Comparison of ENCODE assay signal across 17 cellular contexts in genomic region chr16:9919460-9919859, GRCh38.
DNase-seq lines count a peak whose midpoint lies in the region; ATAC-seq and TF ChIP-seq lines count a peak whose summit lies in the region.
"Had no signal": no experiment of that assay in that cellular context is flagged by ENCODE, and none has a peak within 500 bp of the region (broad histone marks: within the 10 kb centered on the region; RNA-seq: fewer than 3 reads in every experiment).

No MANE protein-coding gene starts in this region.

- TF ChIP-seq CTCF in GM12864 (IDR thresholded peaks at IDR 0.05; ENCODE audit: low read depth, low read length, missing control alignments) = peak; percentile 40
- peak; percentile 16; the same call in 1 of the 2 replicates for TF ChIP-seq CTCF in GM12874 (IDR thresholded peaks at IDR 0.05; ENCODE audit: insufficient read depth, low read depth, low read length)
- TF ChIP-seq CTCF in RWPE2 (IDR thresholded peaks at IDR 0.05; ENCODE audit: poor library complexity, severe bottlenecking) = no peak
- TF ChIP-seq CTCF in adrenal gland (IDR thresholded peaks at IDR 0.05) = no peak

- peaks cover 20% of the 10 kb centered on the region for H3K27me3 ChIP-seq in RWPE2 (ENCODE audit: insufficient read depth, poor library complexity, severe bottlenecking)
- H3K27me3 ChIP-seq in adrenal gland = no peaks in the 10 kb centered on the region
- H3K27me3 ChIP-seq: BLaER1 had no signal

- H3K4me1 Mint-ChIP-seq in activated CD8-positive, alpha-beta T cell treated with anti-CD3 and anti-CD28 coated beads, Interleukin-2, amount 10 ng/mL, durations not matched to agents 7 days and 5 days (ENCODE audit: low read depth) = no peaks in the 10 kb centered on the region
- H3K4me1 Mint-ChIP-seq: CD4-positive, CD25-positive, alpha-beta regulatory T cell had no signal

- TF ChIP-seq POLR2A in adrenal gland (IDR thresholded peaks at IDR 0.05) = no peak

- no peaks in the 10 kb centered on the region for H3K36me3 Mint-ChIP-seq in activated CD8-positive, alpha-beta T cell treated with anti-CD3 and anti-CD28 coated beads, Interleukin-2, amount 10 ng/mL, durations not matched to agents 7 days and 5 days (ENCODE audit: low read depth)
- H3K36me3 Mint-ChIP-seq: CD4-positive, CD25-positive, alpha-beta regulatory T cell; CD8-positive, alpha-beta T cell had no signal

- CTCF ChIA-PET in activated CD8-positive, alpha-beta T cell treated with anti-CD3 and anti-CD28 coated beads, Interleukin-2, amount 10 ng/mL, durations not matched to agents 7 days and 5 days (lab: Charles Lee) = no interaction called here

- H3K9me3 ChIP-seq in RWPE2 (ENCODE audit: severe bottlenecking) (no peaks in the 10 kb centered on the region), adrenal gland (replicated peaks in 1 of 3) (no peaks in the 10 kb centered on the region)
- H3K9me3 ChIP-seq: BLaER1, Caco-2 had no signal

- peak; percentile 25; the same call in 1 of the 3 replicates for ATAC-seq in RWPE2 (ENCODE audit: low read depth)
- ATAC-seq in activated CD8-positive, alpha-beta T cell treated with anti-CD3 and anti-CD28 coated beads, Interleukin-2, amount 10 ng/mL, durations not matched to agents 7 days and 5 days = no peak
- ATAC-seq: CD8-positive, alpha-beta T cell had no signal

- H3K4me1 ChIP-seq in RWPE2 (ENCODE audit: insufficient read depth, poor library complexity, severe bottlenecking) (no peaks in the 10 kb centered on the region), adrenal gland (replicated peaks in 1 of 2) (no peaks in the 10 kb centered on the region)
- H3K4me1 ChIP-seq: BLaER1, Caco-2 had no signal

- DNase-seq in GM12864 (ENCODE audit: low read depth) (no peak), RWPE2 (ENCODE audit: low spot score) (no peak), adrenal gland (no peak), NCI-H774 (lab: John Stamatoyannopoulos, UW) (no peak)
- no peak for DNase-seq in activated CD8-positive, alpha-beta T cell treated with anti-CD3 and anti-CD28 coated beads, Interleukin-2, amount 10 ng/mL, durations not matched to agents 7 days and 5 days
- DNase-seq: Caco-2; CD4-positive, CD25-positive, alpha-beta regulatory T cell; CD8-positive, alpha-beta T cell; DMS79; EL; GDM1; GM23248; H7; HCEC 1CT had no signal

- no peak overlapping the region for H3K4me3 Mint-ChIP-seq in activated CD8-positive, alpha-beta T cell treated with anti-CD3 and anti-CD28 coated beads, Interleukin-2, amount 10 ng/mL, durations not matched to agents 7 days and 5 days
- H3K4me3 Mint-ChIP-seq: CD4-positive, CD25-positive, alpha-beta regulatory T cell; CD8-positive, alpha-beta T cell had no signal

- H3K27ac Mint-ChIP-seq in activated CD8-positive, alpha-beta T cell treated with anti-CD3 and anti-CD28 coated beads, Interleukin-2, amount 10 ng/mL, durations not matched to agents 7 days and 5 days = no peak overlapping the region
- H3K27ac Mint-ChIP-seq: CD4-positive, CD25-positive, alpha-beta regulatory T cell; CD8-positive, alpha-beta T cell had no signal

- H3K27ac ChIP-seq in RWPE2 (ENCODE audit: poor library complexity, severe bottlenecking) (no peak overlapping the region), adrenal gland (no peak overlapping the region)
- H3K27ac ChIP-seq: BLaER1, C4-2B, GM23248 had no signal

- H3K36me3 ChIP-seq in RWPE2 (ENCODE audit: low read depth) (no peaks in the 10 kb centered on the region), adrenal gland (replicated peaks in 1 of 2) (no peaks in the 10 kb centered on the region)
- H3K36me3 ChIP-seq: BLaER1 had no signal

- no peaks in the 10 kb centered on the region for H3K9me3 Mint-ChIP-seq in activated CD8-positive, alpha-beta T cell treated with anti-CD3 and anti-CD28 coated beads, Interleukin-2, amount 10 ng/mL, durations not matched to agents 7 days and 5 days (ENCODE audit: insufficient read depth)

- 60 to 73% (median 67%) methylated on average over 3 of the region's 3 CpGs for WGBS in adrenal gland, 4 donors

- intact Hi-C loops in adrenal gland (cut with DNase I) = no loop called here

- POLR2A ChIA-PET in activated CD8-positive, alpha-beta T cell treated with anti-CD3 and anti-CD28 coated beads, Interleukin-2, amount 10 ng/mL, durations not matched to agents 7 days and 5 days (lab: Charles Lee) = no interaction called here

- no peaks in the 10 kb centered on the region for H3K27me3 Mint-ChIP-seq in activated CD8-positive, alpha-beta T cell treated with anti-CD3 and anti-CD28 coated beads, Interleukin-2, amount 10 ng/mL, durations not matched to agents 7 days and 5 days (ENCODE audit: low read depth)
- H3K27me3 Mint-ChIP-seq: CD4-positive, CD25-positive, alpha-beta regulatory T cell had no signal

- H3K4me3 ChIP-seq in GM12864 (ENCODE audit: low read depth, low read length) (no peak overlapping the region), RWPE2 (ENCODE audit: severe bottlenecking) (no peak overlapping the region), adrenal gland (no peak overlapping the region)
- H3K4me3 ChIP-seq: BLaER1, GM23248 had no signal

Comparison
In these comparisons a context has a peak if more than half of its experiments do, and no peak if none do; other contexts are left out.
1. CTCF ChIP-seq: peak in GM12864 (single experiment) and GM12874 (single experiment); none in RWPE2 (single experiment) and adrenal gland (0 of 6).